Comparison of ENCODE assay signal across 16 cellular contexts in the genomic region with DNA sequence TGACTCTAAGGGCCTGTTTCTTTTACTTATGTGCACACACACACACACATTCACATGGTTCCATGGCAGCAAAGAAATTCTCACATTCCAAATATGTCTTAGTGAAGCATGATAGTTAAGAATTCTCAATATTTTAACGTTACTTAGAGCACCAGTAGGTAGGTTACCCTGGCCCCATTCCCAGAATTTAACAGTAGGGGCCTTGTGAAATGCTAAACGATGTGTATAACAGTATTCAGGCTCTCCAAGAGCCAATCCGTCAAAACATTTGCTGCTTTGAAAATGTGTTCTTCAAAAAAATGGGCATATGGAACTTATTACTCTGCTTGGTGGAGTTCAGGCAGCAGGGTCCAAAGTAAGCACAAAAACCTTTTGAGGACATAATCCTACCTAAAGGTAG.
DNase-seq lines count a peak whose midpoint lies in the region; ATAC-seq and TF ChIP-seq lines count a peak whose summit lies in the region.
"Had no signal": no experiment of that assay in that cellular context is flagged by ENCODE, and none has a peak within 500 bp of the region (broad histone marks: within the 10 kb centered on the region; RNA-seq: fewer than 3 reads in every experiment).

No MANE protein-coding gene starts in this region.

- no peak for TF ChIP-seq CTCF in fibroblast of the aortic adventitia (IDR thresholded peaks at IDR 0.05; ENCODE audit: insufficient read depth, low read length)

- in situ Hi-C loops in SK-MEL-5 (cut with HindIII; ENCODE audit: low pct_unique_long_range_greater_than_20kb, low sequenced_read_pairs), result no loop called here

- DNase-seq in GM04503 (ENCODE audit: low read depth), result peak; percentile 90
- DNase-seq in SK-MEL-5 (ENCODE audit: low read depth, low spot score), result peak; percentile 90
- peak; percentile 98 for DNase-seq in fibroblast of the aortic adventitia (ENCODE audit: low read depth)
- DNase-seq in skeletal muscle cell (ENCODE audit: low read depth), result peak; percentile 73
- no peak for DNase-seq in SW 1271 (lab: John Stamatoyannopoulos, UW)
- DNase-seq in activated CD4-positive, CD25-positive, alpha-beta regulatory T cell (lab: John Stamatoyannopoulos, UW), result no peak
- no peak for DNase-seq in NCI-H146 treated with DMSO at 0.1 percent for 48 hours (lab: John Stamatoyannopoulos, UW; ENCODE audit: unreplicated experiment)
- DNase-seq: activated CD8-positive, alpha-beta T cell treated with anti-CD3 and anti-CD28 coated beads, Interleukin-2, amount 10 ng/mL, durations not matched to agents 7 days and 5 days; activated naive CD8-positive, alpha-beta T cell treated with anti-CD3 and anti-CD28 coated beads, Interleukin-2, amount 10 ng/mL, durations not matched to agents 7 days and 5 days; DMS79; natural killer cell; NCI-H1105 treated with DMSO at 0.1 percent for 48 hours; stimulated activated CD4-positive, alpha-beta T cell treated with anti-CD3 and anti-CD28 coated beads, Interleukin-1b, Interleukin-23, amount 100 ng/mL, for 48 hours; T-helper 1 cell had no signal

- no peak overlapping the region for H3K4me3 ChIP-seq in fibroblast of the aortic adventitia (ENCODE audit: low read depth, low read length)
- no peak overlapping the region for H3K4me3 ChIP-seq in skeletal muscle cell (ENCODE audit: low read depth, low read length)

- no peak for ATAC-seq in GM21515 (IDR thresholded peaks at IDR 0.05; ENCODE audit: unreplicated experiment)
- ATAC-seq: activated CD8-positive, alpha-beta T cell treated with anti-CD3 and anti-CD28 coated beads, Interleukin-2, amount 10 ng/mL, durations not matched to agents 7 days and 5 days; natural killer cell; stimulated activated memory B cell treated with anti-CD40 and anti-IgM and Interleukin-4, amounts not matched to agents 10 μg/mL and 1 μg/mL and 100 μg/mL, for 72 hours had no signal

Comparison
In these comparisons a context has a peak if more than half of its experiments do, and no peak if none do; other contexts are left out.
1. DNase-seq: peak in GM04503 (single experiment), SK-MEL-5 (single experiment), fibroblast of the aortic adventitia (single experiment) and skeletal muscle cell (single experiment); none in SW 1271 (0 of 2), activated CD4-positive, CD25-positive, alpha-beta regulatory T cell (0 of 4) and NCI-H146 treated with DMSO at 0.1 percent for 48 hours (single experiment).